10 cellular contexts compared by ENCODE assay signal in genomic region chr19:38830039-38830733, GRCh38. TPM values are rescaled to one million over a fixed set of nuclear protein-coding genes. Genes with fewer than 3 reads are reported as not detected.
DNase-seq lines count a peak whose midpoint lies in the region; TF ChIP-seq lines count a peak whose summit lies in the region.
"Had no signal": no experiment of that assay in that cellular context is flagged by ENCODE, and none has a peak within 500 bp of the region (broad histone marks: within the 10 kb centered on the region; RNA-seq: fewer than 3 reads in every experiment).

No MANE protein-coding gene starts in this region.

- H3K9me3 Mint-ChIP-seq in CD14-positive monocyte (no peaks in the 10 kb centered on the region), nephron progenitor cell (no peaks in the 10 kb centered on the region)

- peaks cover 17 to 33% of the 10 kb centered on the region in 2 donors for H3K36me3 ChIP-seq in ascending aorta

- H3K27ac Mint-ChIP-seq in CD14-positive monocyte = peak overlapping the region; percentile 91 to 95 (median 94)
- no peak overlapping the region for H3K27ac Mint-ChIP-seq in nephron progenitor cell

- peaks cover 3 to 20% of the 10 kb centered on the region in 2 donors for H3K4me1 ChIP-seq in ascending aorta

- no peaks in the 10 kb centered on the region for H3K27me3 ChIP-seq in ascending aorta
- H3K27me3 ChIP-seq: thyroid gland had no signal

- DNase-seq in CD14-positive monocyte (ENCODE audit: low spot score) = no peak
- DNase-seq in M059J (ENCODE audit: low read depth) = peak; percentile 70
- peak; percentile 47 for DNase-seq in choroid plexus epithelial cell (ENCODE audit: low read depth)
- no peak for DNase-seq in nephron progenitor cell
- DNase-seq in dedifferentiated amniotic fluid mesenchymal stem cell (ENCODE audit: extremely low spot score) = no peak
- DNase-seq in ascending aorta (ENCODE audit: low spot score in 2 of 2) = no peak
- no peak for DNase-seq in anterior cingulate cortex (lab: John Stamatoyannopoulos, UW)
- no peak for DNase-seq in activated CD4-positive, alpha-beta T cell treated with anti-CD3 and anti-CD28 coated beads for 1 hour
- DNase-seq: thyroid gland had no signal

- H3K4me3 Mint-ChIP-seq in CD14-positive monocyte (peak overlapping the region; percentile 88 to 97), nephron progenitor cell (peak overlapping the region; percentile 86)

- peak overlapping the region in 1 of 2 donors; percentile 91 for H3K27ac ChIP-seq in ascending aorta

- H3K27me3 Mint-ChIP-seq in CD14-positive monocyte (ENCODE audit: low read depth in 3 of 3) (no peaks in the 10 kb centered on the region), nephron progenitor cell (ENCODE audit: low read depth, poor library complexity) (no peaks in the 10 kb centered on the region)

- peaks cover 29% of the 10 kb centered on the region for H3K4me1 Mint-ChIP-seq in CD14-positive monocyte
- peaks cover 47% of the 10 kb centered on the region for H3K4me1 Mint-ChIP-seq in nephron progenitor cell

- no peaks in the 10 kb centered on the region for H3K9me3 ChIP-seq in ascending aorta
- H3K9me3 ChIP-seq: thyroid gland had no signal

- H3K36me3 Mint-ChIP-seq in CD14-positive monocyte = peaks cover 26 to 33% of the 10 kb centered on the region in 2 donors
- peaks cover 61% of the 10 kb centered on the region for H3K36me3 Mint-ChIP-seq in nephron progenitor cell (ENCODE audit: low read depth)

- TF ChIP-seq CTCF in CD14-positive monocyte (IDR thresholded peaks at IDR 0.05) = no peak
- no peak for TF ChIP-seq CTCF in choroid plexus epithelial cell (conservative IDR thresholded peaks at IDR 0.05; ENCODE audit: low read depth, low read length)
- TF ChIP-seq CTCF in nephron progenitor cell (IDR thresholded peaks at IDR 0.05) = no peak
- no peak for TF ChIP-seq CTCF in ascending aorta (IDR thresholded peaks at IDR 0.05)

- intact Hi-C loops in CD14-positive monocyte (cut with micrococcal nuclease) = loop anchor here in 1 of 2 donors (2.0 to 5.0 kb wide), 2 partner anchors 21 to 67 kb away; partner anchors contain the start of genes NFKBIB and SIRT2
- intact Hi-C loops in ascending aorta (cut with DNase I) = loop anchor here (2.0 to 5.0 kb wide), 3 partner anchors 113 to 512 kb away; partner anchors contain the start of genes EIF3K and SAMD4B

- H3K4me3 ChIP-seq in choroid plexus epithelial cell (ENCODE audit: low read depth, low read length) (no peak overlapping the region), ascending aorta (peak overlapping the region in 1 of 2 donors; percentile 77)

RNA-seq across cellular contexts. Expression of gene ECH1, which starts 1.4 kb away (rescaled TPM):
- polyA plus RNA-seq in CD14-positive monocyte = 100 to 1,000 TPM; 173 to 187 TPM
- 31.9 and 33.0 TPM in 2 replicates for total RNA-seq in M059J (2014; rRNA removed; shearing (Covaris generic))
- 67.6 TPM for total RNA-seq in ascending aorta

RNA-seq across cellular contexts. Expression of gene LGALS4, which starts 17.4 kb away (rescaled TPM):
- not detected for polyA plus RNA-seq in CD14-positive monocyte
- total RNA-seq in M059J (2014; rRNA removed; shearing (Covaris generic)) = not detected in 2 replicates
- total RNA-seq in ascending aorta = not detected

RNA-seq across cellular contexts. Expression of gene HNRNPL, which starts 19.6 kb away (rescaled TPM):
- polyA plus RNA-seq in CD14-positive monocyte = 10 to 100 TPM; 51.9 to 58.7 TPM
- 208 and 271 TPM in 2 replicates for total RNA-seq in M059J (2014; rRNA removed; shearing (Covaris generic))
- total RNA-seq in ascending aorta = 110 TPM

RNA-seq across cellular contexts. Expression of gene LGALS7B, which starts 41.2 kb away (rescaled TPM):
- not detected for polyA plus RNA-seq in CD14-positive monocyte
- total RNA-seq in M059J (2014; rRNA removed; shearing (Covaris generic)) = not detected in 2 replicates
- total RNA-seq in ascending aorta = not detected
- total RNA-seq: sciatic nerve, thyroid gland had no signal

RNA-seq across cellular contexts. Expression of gene RINL, which starts 47.9 kb away (rescaled TPM):
- 1 to 10 TPM; 4.1 to 7.2 TPM for polyA plus RNA-seq in CD14-positive monocyte
- 0.57 and 1.0 TPM in 2 replicates for total RNA-seq in M059J (2014; rRNA removed; shearing (Covaris generic))
- 7.0 TPM for total RNA-seq in ascending aorta

Comparison
In these comparisons a context has a peak if more than half of its experiments do, and no peak if none do; other contexts are left out.
1. DNase-seq: peak in M059J (single experiment) and choroid plexus epithelial cell (single experiment); none in CD14-positive monocyte (single experiment), nephron progenitor cell (single experiment), dedifferentiated amniotic fluid mesenchymal stem cell (single experiment), ascending aorta (0 of 2), anterior cingulate cortex (0 of 58) and activated CD4-positive, alpha-beta T cell treated with anti-CD3 and anti-CD28 coated beads for 1 hour (single experiment).